13 cellular contexts compared by ENCODE assay signal in genomic region chr12:79644274-79645234, GRCh38. TPM values are rescaled to one million over a fixed set of nuclear protein-coding genes. Genes with fewer than 3 reads are reported as not detected.
DNase-seq lines count a peak whose midpoint lies in the region; ATAC-seq and TF ChIP-seq lines count a peak whose summit lies in the region.
"Had no signal": no experiment of that assay in that cellular context is flagged by ENCODE, and none has a peak within 500 bp of the region (broad histone marks: within the 10 kb centered on the region; RNA-seq: fewer than 3 reads in every experiment).

No MANE protein-coding gene starts in this region.

- H4K20me1 ChIP-seq in PC-3 (ENCODE audit: low read length): no peaks in the 10 kb centered on the region

- H3K79me2 ChIP-seq in PC-3 (ENCODE audit: low read length): peaks cover 73% of the 10 kb centered on the region

- DNase-seq in PC-3 (no peak), brain microvascular endothelial cell (no peak)
- DNase-seq in naive thymus-derived CD4-positive, alpha-beta T cell: no peak
- DNase-seq: activated naive CD8-positive, alpha-beta T cell treated with anti-CD3 and anti-CD28 coated beads, Interleukin-2, amount 10 ng/mL, durations not matched to agents 7 days and 5 days; H9; ovary had no signal

- no peak overlapping the region for H3K9ac ChIP-seq in PC-3 (ENCODE audit: low read length)

- CTCF ChIA-PET in PC-3 (lab: Charles Lee): no interaction called here
- CTCF ChIA-PET in naive thymus-derived CD4-positive, alpha-beta T cell (lab: Charles Lee): no interaction called here

- H3F3A ChIP-seq in PC-3 (ENCODE audit: low read length, unreplicated experiment): no peaks in the 10 kb centered on the region

- no peak overlapping the region for H3K4me3 Mint-ChIP-seq in naive thymus-derived CD4-positive, alpha-beta T cell
- H3K4me3 Mint-ChIP-seq: activated naive CD8-positive, alpha-beta T cell treated with anti-CD3 and anti-CD28 coated beads, Interleukin-2, amount 10 ng/mL, durations not matched to agents 7 days and 5 days; memory B cell; stimulated activated memory B cell treated with anti-CD40 and anti-IgM and Interleukin-4, amounts not matched to agents 10 μg/mL and 1 μg/mL and 100 μg/mL, for 72 hours had no signal

- H3K9me2 ChIP-seq in PC-3 (replicated peaks; ENCODE audit: low read length): no peaks in the 10 kb centered on the region

- peak; percentile 24 for ATAC-seq in GM18502 (IDR thresholded peaks at IDR 0.05; ENCODE audit: poor library complexity, unreplicated experiment)
- peak; percentile 20 for ATAC-seq in GM21381 (IDR thresholded peaks at IDR 0.05; ENCODE audit: unreplicated experiment)
- peak; percentile 7 for ATAC-seq in HG03066 (IDR thresholded peaks at IDR 0.05; ENCODE audit: low read depth, unreplicated experiment)
- ATAC-seq in PC-3: no peak
- no peak for ATAC-seq in GM19324 (IDR thresholded peaks at IDR 0.05; ENCODE audit: low FRiP score, unreplicated experiment)
- ATAC-seq in HG03045 (IDR thresholded peaks at IDR 0.05; ENCODE audit: unreplicated experiment): no peak
- ATAC-seq in naive thymus-derived CD4-positive, alpha-beta T cell: no peak
- ATAC-seq: stimulated activated memory B cell treated with anti-CD40 and anti-IgM and Interleukin-4, amounts not matched to agents 10 μg/mL and 1 μg/mL and 100 μg/mL, for 72 hours had no signal

- H3K36me3 ChIP-seq in PC-3 (ENCODE audit: low read depth, low read length) (peaks cover 4% of the 10 kb centered on the region; the same call in 1 of the 2 replicates), brain microvascular endothelial cell (replicated peaks) (no peaks in the 10 kb centered on the region)
- H3K36me3 ChIP-seq in naive thymus-derived CD4-positive, alpha-beta T cell (ENCODE audit: control insufficient read depth in 2 of 3, insufficient read depth in 3 of 3, low read length in 3 of 3): no peaks in the 10 kb centered on the region
- H3K36me3 ChIP-seq: ovary had no signal

- intact Hi-C loops in PC-3 (cut with micrococcal nuclease): no loop called here
- intact Hi-C loops in naive thymus-derived CD4-positive, alpha-beta T cell (cut with micrococcal nuclease): no loop called here

- no peak overlapping the region for H3K27ac Mint-ChIP-seq in naive thymus-derived CD4-positive, alpha-beta T cell
- H3K27ac Mint-ChIP-seq: activated naive CD8-positive, alpha-beta T cell treated with anti-CD3 and anti-CD28 coated beads, Interleukin-2, amount 10 ng/mL, durations not matched to agents 7 days and 5 days; memory B cell; stimulated activated memory B cell treated with anti-CD40 and anti-IgM and Interleukin-4, amounts not matched to agents 10 μg/mL and 1 μg/mL and 100 μg/mL, for 72 hours had no signal

- no peaks in the 10 kb centered on the region for H3K9me3 ChIP-seq in PC-3 (ENCODE audit: low read length)
- H3K9me3 ChIP-seq in naive thymus-derived CD4-positive, alpha-beta T cell (ENCODE audit: control insufficient read depth in 2 of 3, low read length in 3 of 3): no peaks in the 10 kb centered on the region
- H3K9me3 ChIP-seq: ovary had no signal

- POLR2A ChIA-PET in PC-3 (lab: Charles Lee; ENCODE audit: unreplicated experiment): no interaction called here
- POLR2A ChIA-PET in naive thymus-derived CD4-positive, alpha-beta T cell (lab: Charles Lee): no interaction called here

- H3K4me1 ChIP-seq in PC-3 (ENCODE audit: insufficient read depth, low read length): peaks cover 11% of the 10 kb centered on the region; the same call in 1 of the 2 replicates
- no peaks in the 10 kb centered on the region for H3K4me1 ChIP-seq in naive thymus-derived CD4-positive, alpha-beta T cell (ENCODE audit: control insufficient read depth in 2 of 2, insufficient read depth in 2 of 2, low read length in 2 of 2)

- no peak overlapping the region for H3K4me3 ChIP-seq in PC-3 (ENCODE audit: low read length)
- H3K4me3 ChIP-seq in naive thymus-derived CD4-positive, alpha-beta T cell (ENCODE audit: low read length): no peak overlapping the region
- no peak overlapping the region for H3K4me3 ChIP-seq in brain microvascular endothelial cell (ENCODE audit: low read depth, low read length)
- H3K4me3 ChIP-seq: ovary had no signal

- BruUV-seq in PC-3 (replicated peaks; lab: Mats Ljungman, UMichigan): no TSS peak

- 0 out of 2 replicates have a peak overlapping the region, but pooled peaks have one; percentile 14 for H3K4me2 ChIP-seq in PC-3 (ENCODE audit: low read length)

- no peaks in the 10 kb centered on the region for H3K36me3 Mint-ChIP-seq in naive thymus-derived CD4-positive, alpha-beta T cell
- H3K36me3 Mint-ChIP-seq: activated naive CD8-positive, alpha-beta T cell treated with anti-CD3 and anti-CD28 coated beads, Interleukin-2, amount 10 ng/mL, durations not matched to agents 7 days and 5 days had no signal

- H3K27ac ChIP-seq in PC-3 (ENCODE audit: low read length) (no peak overlapping the region), brain microvascular endothelial cell (no peak overlapping the region)
- no peak overlapping the region for H3K27ac ChIP-seq in naive thymus-derived CD4-positive, alpha-beta T cell (ENCODE audit: low read depth, low read length)
- H3K27ac ChIP-seq: ovary had no signal

- H3K27me3 Mint-ChIP-seq in naive thymus-derived CD4-positive, alpha-beta T cell: peaks cover 0 to 16% (median 7%) of the 10 kb centered on the region in 5 donors
- H3K27me3 Mint-ChIP-seq: memory B cell; stimulated activated memory B cell treated with anti-CD40 and anti-IgM and Interleukin-4, amounts not matched to agents 10 μg/mL and 1 μg/mL and 100 μg/mL, for 72 hours had no signal

- in situ Hi-C loops in brain microvascular endothelial cell (cut with HindIII; ENCODE audit: low pct_ligation_motif_present, low sequenced_read_pairs): no loop called here

- H3K27me3 ChIP-seq in PC-3 (ENCODE audit: low read length): no peaks in the 10 kb centered on the region
- no peaks in the 10 kb centered on the region for H3K27me3 ChIP-seq in naive thymus-derived CD4-positive, alpha-beta T cell (ENCODE audit: control insufficient read depth in 2 of 2, insufficient read depth in 2 of 2, low read length in 2 of 2)
- H3K27me3 ChIP-seq in brain microvascular endothelial cell (replicated peaks): no peaks in the 10 kb centered on the region
- H3K27me3 ChIP-seq: ovary had no signal

- no peak for TF ChIP-seq CTCF in PC-3 (conservative IDR thresholded peaks at IDR 0.05; ENCODE audit: low read depth, low read length)
- TF ChIP-seq CTCF in brain microvascular endothelial cell (IDR thresholded peaks at IDR 0.05; ENCODE audit: low read depth, low read length, missing control alignments): no peak

- no peak overlapping the region for H2AFZ ChIP-seq in PC-3 (ENCODE audit: low read length)

- peaks cover 0 to 2% (median 0%) of the 10 kb centered on the region in 7 donors for H3K4me1 Mint-ChIP-seq in naive thymus-derived CD4-positive, alpha-beta T cell
- H3K4me1 Mint-ChIP-seq: activated naive CD8-positive, alpha-beta T cell treated with anti-CD3 and anti-CD28 coated beads, Interleukin-2, amount 10 ng/mL, durations not matched to agents 7 days and 5 days had no signal

- peaks cover 0 to 2% (median 0%) of the 10 kb centered on the region in 11 donors for H3K9me3 Mint-ChIP-seq in naive thymus-derived CD4-positive, alpha-beta T cell
- H3K9me3 Mint-ChIP-seq: activated naive CD8-positive, alpha-beta T cell treated with anti-CD3 and anti-CD28 coated beads, Interleukin-2, amount 10 ng/mL, durations not matched to agents 7 days and 5 days; memory B cell; stimulated activated memory B cell treated with anti-CD40 and anti-IgM and Interleukin-4, amounts not matched to agents 10 μg/mL and 1 μg/mL and 100 μg/mL, for 72 hours had no signal

RNA-seq across cellular contexts. Expression of gene PAWR, which starts 46.2 kb away (rescaled TPM):
- total RNA-seq in PC-3 (2014; rRNA removed): 141 and 214 TPM in 2 replicates
- total RNA-seq in naive thymus-derived CD4-positive, alpha-beta T cell: 1 to 10 TPM; 1.8 to 3.6 (median 3.0) TPM
- polyA plus RNA-seq in naive thymus-derived CD4-positive, alpha-beta T cell: 1 to 10 TPM in 1 of 2 donors, under 1 TPM in 1; 0.06 to 1.3 TPM

Comparison
In these comparisons a context has a peak if more than half of its experiments do, and no peak if none do; other contexts are left out.
1. ATAC-seq: peak in GM18502 (single experiment), GM21381 (single experiment) and HG03066 (single experiment); none in PC-3 (single experiment), GM19324 (single experiment), HG03045 (single experiment) and naive thymus-derived CD4-positive, alpha-beta T cell (single experiment).
2. RNA of gene PAWR, which starts 46.2 kb away (total RNA-seq): 141 to 214 TPM in PC-3; 1.8 to 3.6 TPM in naive thymus-derived CD4-positive, alpha-beta T cell; every median in the first group is over 10 times any median in the second.